ENCODE assay signal across 9 cellular contexts in the genomic region with DNA sequence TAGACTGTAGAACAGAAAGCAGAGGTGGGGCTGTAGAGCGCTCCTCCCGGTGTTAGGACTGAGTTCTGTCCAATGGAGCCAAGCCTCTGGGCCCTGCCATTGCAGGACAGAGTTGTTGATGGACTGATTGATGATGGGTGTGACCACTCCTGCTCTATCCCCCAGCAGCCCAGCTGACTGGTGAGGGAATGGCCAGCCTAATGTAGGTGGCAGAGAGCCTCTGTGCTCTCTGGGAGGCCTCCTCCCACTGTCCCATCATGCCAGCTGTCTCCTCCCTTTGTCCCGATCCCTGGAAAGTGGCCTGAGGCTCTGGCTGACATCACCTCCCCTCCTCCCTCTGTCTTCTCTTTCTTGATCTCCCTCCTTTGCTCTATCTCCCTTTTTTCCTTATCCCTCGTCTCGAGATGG. TPM values are rescaled to one million over a fixed set of nuclear protein-coding genes. Genes with fewer than 3 reads are reported as not detected.
DNase-seq lines count a peak whose midpoint lies in the region; ATAC-seq, FAIRE-seq and TF ChIP-seq lines count a peak whose summit lies in the region.
"Had no signal": no experiment of that assay in that cellular context is flagged by ENCODE, and none has a peak within 500 bp of the region (broad histone marks: within the 10 kb centered on the region; RNA-seq: fewer than 3 reads in every experiment).

No MANE protein-coding gene starts in this region.

- peak in 1 of 2 experiments; percentile 23 for DNase-seq in Caco-2
- DNase-seq in astrocyte (ENCODE audit: low read depth) = peak; percentile 4
- peak; percentile 65 to 86 (median 70) for DNase-seq in right cardiac atrium
- DNase-seq in progenitor cell of endocrine pancreas (ENCODE audit: low spot score, unreplicated experiment) = no peak
- DNase-seq in CD1c-positive myeloid dendritic cell (ENCODE audit: extremely low spot score) = no peak
- no peak for DNase-seq in NCI-H69 (lab: John Stamatoyannopoulos, UW)
- no peak for DNase-seq in SKM-1 (lab: John Stamatoyannopoulos, UW; ENCODE audit: unreplicated experiment)
- DNase-seq in stimulated activated naive CD4-positive, alpha-beta T cell treated with Interleukin-2 at 50 U/mL for 16 hours (lab: John Stamatoyannopoulos, UW) = no peak

- H3K4me1 Mint-ChIP-seq in Caco-2 (ENCODE audit: low read depth, unreplicated experiment) = no peaks in the 10 kb centered on the region
- no peaks in the 10 kb centered on the region for H3K4me1 Mint-ChIP-seq in astrocyte (ENCODE audit: low read depth, unreplicated experiment)
- H3K4me1 Mint-ChIP-seq in progenitor cell of endocrine pancreas (ENCODE audit: low read depth) = peaks cover 24% of the 10 kb centered on the region

- H3K27me3 Mint-ChIP-seq in Caco-2 (ENCODE audit: insufficient read depth, unreplicated experiment) (no peaks in the 10 kb centered on the region), astrocyte (ENCODE audit: low read depth, unreplicated experiment) (peaks cover 38% of the 10 kb centered on the region), progenitor cell of endocrine pancreas (peaks cover 6% of the 10 kb centered on the region)

- H3K27me3 ChIP-seq in Caco-2 (replicated peaks; ENCODE audit: control insufficient read depth, insufficient read depth, low read length) = no peaks in the 10 kb centered on the region
- H3K27me3 ChIP-seq in astrocyte (ENCODE audit: insufficient read depth, low read length) = no peaks in the 10 kb centered on the region
- no peaks in the 10 kb centered on the region for H3K27me3 ChIP-seq in right cardiac atrium (ENCODE audit: control insufficient read depth, insufficient read depth)

- H3K27ac Mint-ChIP-seq in Caco-2 (ENCODE audit: unreplicated experiment) (no peak overlapping the region), astrocyte (ENCODE audit: unreplicated experiment) (peak overlapping the region; percentile 69), progenitor cell of endocrine pancreas (peak overlapping the region; percentile 98)

- H3K36me3 ChIP-seq in Caco-2 (ENCODE audit: control insufficient read depth, insufficient read depth, low read length) (no peaks in the 10 kb centered on the region), astrocyte (ENCODE audit: insufficient read depth, low read length) (no peaks in the 10 kb centered on the region)

- H3K36me3 Mint-ChIP-seq in Caco-2 (ENCODE audit: insufficient read depth, unreplicated experiment) = peaks cover 6% of the 10 kb centered on the region
- peaks cover 1% of the 10 kb centered on the region for H3K36me3 Mint-ChIP-seq in astrocyte (ENCODE audit: low read depth, unreplicated experiment)
- H3K36me3 Mint-ChIP-seq in progenitor cell of endocrine pancreas (ENCODE audit: insufficient read depth) = peaks cover 4% of the 10 kb centered on the region

- CTCF ChIA-PET in Caco-2 (lab: Charles Lee) = no interaction called here

- peaks cover 15% of the 10 kb centered on the region for H3K79me2 ChIP-seq in astrocyte (ENCODE audit: insufficient read depth, low read length)

- H3K4me3 ChIP-seq in Caco-2 (ENCODE audit: low read depth, low read length) (no peak overlapping the region), astrocyte (ENCODE audit: insufficient read depth, low read depth, low read length) (peak overlapping the region; percentile 58), right cardiac atrium (ENCODE audit: low read length) (peak overlapping the region; percentile 40)

- H3K27ac ChIP-seq in astrocyte (ENCODE audit: low read depth, low read length) = no peak overlapping the region
- H3K27ac ChIP-seq in right cardiac atrium (ENCODE audit: low read length) = peak overlapping the region; percentile 81

- H4K20me1 ChIP-seq in astrocyte (ENCODE audit: insufficient read depth, low read length) = peaks cover 5% of the 10 kb centered on the region

- H3K4me1 ChIP-seq in Caco-2 (no peaks in the 10 kb centered on the region), astrocyte (ENCODE audit: insufficient read depth, low read length) (peaks cover 14% of the 10 kb centered on the region), right cardiac atrium (ENCODE audit: control insufficient read depth, insufficient read depth, low read length) (no peaks in the 10 kb centered on the region)

- no peak for FAIRE-seq in astrocyte (lab: Jason Lieb, UNC)
- FAIRE-seq: G401.6 had no signal

- intact Hi-C loops in Caco-2 (cut with micrococcal nuclease; ENCODE audit: unreplicated experiment) = no loop called here
- intact Hi-C loops in right cardiac atrium (cut with DNase I) = no loop called here

- peak; percentile 50 to 53 for ATAC-seq in right cardiac atrium

- 28% methylated on average over 5 of the region's 5 CpGs for WGBS in right cardiac atrium

- peak overlapping the region; percentile 88 for H2AFZ ChIP-seq in astrocyte (ENCODE audit: low read depth, low read length)

- peak overlapping the region; percentile 87 for H3K4me2 ChIP-seq in astrocyte (ENCODE audit: low read length)

- POLR2A ChIA-PET in Caco-2 (lab: Charles Lee) = no interaction called here

- no peak for TF ChIP-seq CTCF in Caco-2 (IDR thresholded peaks at IDR 0.05; ENCODE audit: insufficient read depth in 1 of 2, low read depth in 1 of 2, low read length in 1 of 2, severe bottlenecking in 1 of 2, unreplicated experiment in 1 of 2)
- TF ChIP-seq CTCF in astrocyte (IDR thresholded peaks at IDR 0.05; ENCODE audit: insufficient read depth, low read depth, low read length) = no peak
- TF ChIP-seq CTCF in progenitor cell of endocrine pancreas (IDR thresholded peaks at IDR 0.05; ENCODE audit: unreplicated experiment) = no peak

- H3K9me3 Mint-ChIP-seq in Caco-2 (ENCODE audit: unreplicated experiment) (no peaks in the 10 kb centered on the region), astrocyte (ENCODE audit: unreplicated experiment) (no peaks in the 10 kb centered on the region), progenitor cell of endocrine pancreas (ENCODE audit: low read depth) (no peaks in the 10 kb centered on the region)

- H3K9me3 ChIP-seq in Caco-2 (no peaks in the 10 kb centered on the region), astrocyte (ENCODE audit: insufficient read depth, low read depth, low read length) (no peaks in the 10 kb centered on the region), right cardiac atrium (ENCODE audit: control insufficient read depth, low read length) (no peaks in the 10 kb centered on the region)

- BruUV-seq in Caco-2 (replicated peaks; lab: Mats Ljungman, UMichigan) = no TSS peak

- peak overlapping the region; percentile 81 for H3K9ac ChIP-seq in astrocyte (ENCODE audit: low read length)

- H3K4me3 Mint-ChIP-seq in Caco-2 (ENCODE audit: unreplicated experiment) = peak overlapping the region; percentile 20
- H3K4me3 Mint-ChIP-seq in astrocyte (ENCODE audit: unreplicated experiment) = peak overlapping the region; percentile 81
- H3K4me3 Mint-ChIP-seq in progenitor cell of endocrine pancreas (ENCODE audit: low read depth) = peak overlapping the region; percentile 89

RNA-seq across cellular contexts. Expression of a gene that starts 0.8 kb away (rescaled TPM):
- total RNA-seq in Caco-2 (2022) (0.14 and 0.16 TPM in 2 replicates), astrocyte (5.8 and 6.5 TPM in 2 replicates), right cardiac atrium (10 to 100 TPM in 1 of 4 donors, 1 to 10 TPM in 3; 6.7 to 10.1 (median 7.8) TPM), progenitor cell of endocrine pancreas (66.8 and 69.6 TPM in 2 replicates)
- 6.2 TPM for polyA plus RNA-seq in right cardiac atrium

RNA-seq across cellular contexts. Expression of a gene that starts 8.4 kb away (rescaled TPM):
- total RNA-seq in Caco-2 (2022) (not detected in 2 replicates), astrocyte (not detected in 2 replicates), right cardiac atrium (not detected), progenitor cell of endocrine pancreas (not detected in 2 replicates)
- polyA plus RNA-seq in right cardiac atrium = 0.09 TPM

RNA-seq across cellular contexts. Expression of a gene that starts 11.5 kb away (rescaled TPM):
- total RNA-seq in Caco-2 (2022) = 3.1 and 3.7 TPM in 2 replicates
- 29.3 and 39.5 TPM in 2 replicates for total RNA-seq in astrocyte
- 10 to 100 TPM; 42.4 to 72.5 (median 55.9) TPM for total RNA-seq in right cardiac atrium
- polyA plus RNA-seq in right cardiac atrium = 47.2 TPM
- total RNA-seq in progenitor cell of endocrine pancreas = 26.2 and 29.3 TPM in 2 replicates

RNA-seq across cellular contexts. Expression of a gene that starts 12.7 kb away (rescaled TPM):
- total RNA-seq in Caco-2 (2022) (not detected in 2 replicates), astrocyte (not detected in 2 replicates), right cardiac atrium (1 to 10 TPM in 3 of 4 donors, under 1 TPM in 1; 0.36 to 1.4 (median 1.2) TPM), progenitor cell of endocrine pancreas (not detected in 2 replicates)
- polyA plus RNA-seq in right cardiac atrium = 13.9 TPM

RNA-seq across cellular contexts. Expression of a gene that starts 42.9 kb away (rescaled TPM):
- total RNA-seq in Caco-2 (2022) (196 and 202 TPM in 2 replicates), astrocyte (147 and 162 TPM in 2 replicates), right cardiac atrium (10 to 100 TPM; 93.6 to 97.9 (median 96.4) TPM), progenitor cell of endocrine pancreas (318 and 338 TPM in 2 replicates)
- 107 TPM for polyA plus RNA-seq in right cardiac atrium

Comparison
In these comparisons a context has a peak if more than half of its experiments do, and no peak if none do; other contexts are left out.
1. DNase-seq: peak in astrocyte (single experiment) and right cardiac atrium (3 of 3); none in progenitor cell of endocrine pancreas (single experiment), CD1c-positive myeloid dendritic cell (single experiment), NCI-H69 (single experiment), SKM-1 (single experiment) and stimulated activated naive CD4-positive, alpha-beta T cell treated with Interleukin-2 at 50 U/mL for 16 hours (single experiment).
2. H3K4me3 Mint-ChIP-seq: peak in every context shown above with its lines; median percentile 89 in progenitor cell of endocrine pancreas; 81 in astrocyte; 20 in Caco-2.